In the genomic region with DNA sequence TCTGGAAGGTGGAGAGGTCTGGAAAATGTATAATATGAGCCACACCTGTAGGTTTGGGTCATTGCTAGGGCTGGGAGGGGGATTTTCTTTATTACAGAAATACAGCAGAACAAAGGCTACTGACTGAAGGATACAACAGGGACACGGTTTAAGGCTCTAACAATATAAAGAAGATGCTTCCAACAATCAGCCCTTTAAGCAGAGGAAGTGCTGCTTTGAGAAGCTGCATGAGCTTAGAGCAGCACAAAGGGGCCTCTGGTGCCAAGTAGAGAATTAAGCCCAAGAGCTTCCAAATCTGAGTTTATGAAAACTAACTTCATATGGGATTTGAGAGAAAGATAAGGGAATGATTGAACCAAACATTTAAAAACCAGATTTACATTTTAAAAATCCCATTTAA, we compare ENCODE assay signal across 5 cellular contexts.
"Had no signal": no experiment of that assay in that cellular context is flagged by ENCODE, and none has a peak within 500 bp of the region (broad histone marks: within the 10 kb centered on the region; RNA-seq: fewer than 3 reads in every experiment).

No MANE protein-coding gene starts in this region.

- H3K4me3 ChIP-seq: K562 had no signal

- H3K4me3 Mint-ChIP-seq: H9 had no signal

- DNase-seq: GOT3, H9, HCEC 1CT, IMR-90 had no signal
